ENCODE assay signal across 8 cellular contexts in genomic region chr7:130733866-130734524, GRCh38. TPM values are rescaled to one million over a fixed set of nuclear protein-coding genes. Genes with fewer than 3 reads are reported as not detected.
DNase-seq lines count a peak whose midpoint lies in the region; ATAC-seq, FAIRE-seq and TF ChIP-seq lines count a peak whose summit lies in the region.

TSS of gene KLF14 (minus strand) at chr7:130734207. CDS start at chr7:130734033, 174 bp downstream.

- H3K4me1 Mint-ChIP-seq in activated CD8-positive, alpha-beta memory T cell treated with anti-CD3 and anti-CD28 coated beads, Interleukin-2, amount 10 ng/mL, durations not matched to agents 7 days and 5 days: peaks cover 8% of the 10 kb centered on the region

- peaks cover 7% of the 10 kb centered on the region for H3K9me3 ChIP-seq in parathyroid adenoma (ENCODE audit: control insufficient read depth, low read length)

- H3K27me3 Mint-ChIP-seq in activated CD8-positive, alpha-beta memory T cell treated with anti-CD3 and anti-CD28 coated beads, Interleukin-2, amount 10 ng/mL, durations not matched to agents 7 days and 5 days: peaks cover 80% of the 10 kb centered on the region

- H3K4me3 Mint-ChIP-seq in activated CD8-positive, alpha-beta memory T cell treated with anti-CD3 and anti-CD28 coated beads, Interleukin-2, amount 10 ng/mL, durations not matched to agents 7 days and 5 days: peak within 1 kb of the TSS; percentile 78

- H3K27me3 ChIP-seq in GM06990 (replicated peaks; ENCODE audit: control insufficient read depth, insufficient read depth, low read length) (no peaks in the 10 kb centered on the region; the same call in 1 of the 2 replicates), parathyroid adenoma (ENCODE audit: control insufficient read depth, insufficient read depth, low read length) (peaks cover 4% of the 10 kb centered on the region)

- H3K27ac ChIP-seq in parathyroid adenoma: no peak within 1 kb of the TSS

- H3K4me1 ChIP-seq in parathyroid adenoma: no peaks in the 10 kb centered on the region

- TF ChIP-seq CTCF in GM06990 (IDR thresholded peaks at IDR 0.05; ENCODE audit: insufficient read depth, low read length, poor library complexity, severe bottlenecking): no peak
- TF ChIP-seq CTCF in fibroblast of villous mesenchyme (IDR thresholded peaks at IDR 0.05; ENCODE audit: insufficient read depth, low read depth, low read length): no peak
- no peak for TF ChIP-seq CTCF in parathyroid adenoma (IDR thresholded peaks at IDR 0.05)
- TF ChIP-seq CTCF in D721Med (IDR thresholded peaks at IDR 0.05; ENCODE audit: insufficient read depth, missing control alignments): no peak

- H3K4me3 ChIP-seq in GM06990 (replicated peaks; ENCODE audit: low read depth, low read length) (peak within 1 kb of the TSS; percentile 59), fibroblast of villous mesenchyme (ENCODE audit: low read depth, low read length) (peak within 1 kb of the TSS; percentile 66), parathyroid adenoma (ENCODE audit: low read depth, low read length) (peak within 1 kb of the TSS; percentile 38)
- peak within 1 kb of the TSS; percentile 42 for H3K4me3 ChIP-seq in Jurkat, Clone E6-1 (ENCODE audit: low read length)

- DNase-seq in GM06990 (ENCODE audit: extremely low read depth, insufficient read length): no peak
- DNase-seq in Jurkat, Clone E6-1 (ENCODE audit: low read depth, low spot score): no peak
- no peak for DNase-seq in activated CD8-positive, alpha-beta memory T cell treated with anti-CD3 and anti-CD28 coated beads, Interleukin-2, amount 10 ng/mL, durations not matched to agents 7 days and 5 days
- peak; percentile 27 for DNase-seq in fibroblast of villous mesenchyme (ENCODE audit: low read depth)
- DNase-seq in D721Med (ENCODE audit: insufficient read length, low spot score): no peak
- no peak for DNase-seq in RKO (ENCODE audit: low spot score)

- no peak within 1 kb of the TSS for H3K27ac Mint-ChIP-seq in activated CD8-positive, alpha-beta memory T cell treated with anti-CD3 and anti-CD28 coated beads, Interleukin-2, amount 10 ng/mL, durations not matched to agents 7 days and 5 days

- H3K36me3 Mint-ChIP-seq in activated CD8-positive, alpha-beta memory T cell treated with anti-CD3 and anti-CD28 coated beads, Interleukin-2, amount 10 ng/mL, durations not matched to agents 7 days and 5 days: peaks cover 6% of the 10 kb centered on the region

- H3K36me3 ChIP-seq in GM06990 (ENCODE audit: control insufficient read depth, insufficient read depth, low read length) (no peaks in the 10 kb centered on the region), parathyroid adenoma (ENCODE audit: control insufficient read depth, insufficient read depth, low read length) (peaks cover 6% of the 10 kb centered on the region)

- peak; percentile 74 for ATAC-seq in activated CD8-positive, alpha-beta memory T cell treated with anti-CD3 and anti-CD28 coated beads, Interleukin-2, amount 10 ng/mL, durations not matched to agents 7 days and 5 days
- no peak for ATAC-seq in HG03354 (IDR thresholded peaks at IDR 0.05; ENCODE audit: poor library complexity, severe bottlenecking, unreplicated experiment)

- CTCF ChIA-PET in activated CD8-positive, alpha-beta memory T cell treated with anti-CD3 and anti-CD28 coated beads, Interleukin-2, amount 10 ng/mL, durations not matched to agents 7 days and 5 days (lab: Charles Lee): interaction anchor here (1.6 kb wide), 1 partner anchor 24 kb away, joined by 5 read pairs; no protein-coding TSS in a partner anchor

- peak within 1 kb of the TSS; percentile 48 for H3K4me2 ChIP-seq in parathyroid adenoma (ENCODE audit: low read length)

- FAIRE-seq in D721Med (lab: Jason Lieb, UNC): no peak

- H3K9ac ChIP-seq in parathyroid adenoma: no peak within 1 kb of the TSS

- no peaks in the 10 kb centered on the region for H3K79me2 ChIP-seq in parathyroid adenoma

- no peak within 1 kb of the TSS for H2AFZ ChIP-seq in parathyroid adenoma

- no peaks in the 10 kb centered on the region for H3K9me3 Mint-ChIP-seq in activated CD8-positive, alpha-beta memory T cell treated with anti-CD3 and anti-CD28 coated beads, Interleukin-2, amount 10 ng/mL, durations not matched to agents 7 days and 5 days (ENCODE audit: low read depth)

RNA-seq across cellular contexts. Expression of gene KLF14, which starts in this region (rescaled TPM):
- not detected for polyA plus RNA-seq in Jurkat, Clone E6-1 (2012; ENCODE audit: insufficient read depth, insufficient read length)
- not detected for total RNA-seq in activated CD8-positive, alpha-beta memory T cell treated with anti-CD3 and anti-CD28 coated beads, Interleukin-2, amount 10 ng/mL, durations not matched to agents 7 days and 5 days
- total RNA-seq in fibroblast of villous mesenchyme: under 0.01 TPM in 2 replicates

Comparison
In these comparisons a context has a peak if more than half of its experiments do, and no peak if none do; other contexts are left out.
1. Peak in ATAC-seq in activated CD8-positive, alpha-beta memory T cell treated with anti-CD3 and anti-CD28 coated beads, Interleukin-2, amount 10 ng/mL, durations not matched to agents 7 days and 5 days; RNA of the gene not detected or under 1 TPM.
2. Peak in DNase-seq and H3K4me3 ChIP-seq in fibroblast of villous mesenchyme; RNA of the gene not detected or under 1 TPM.